Comparison of ENCODE assay signal across 15 cellular contexts in genomic region chr4:80423553-80424224, GRCh38.
DNase-seq lines count a peak whose midpoint lies in the region; ATAC-seq and TF ChIP-seq lines count a peak whose summit lies in the region.
"Had no signal": no experiment of that assay in that cellular context is flagged by ENCODE, and none has a peak within 500 bp of the region (broad histone marks: within the 10 kb centered on the region; RNA-seq: fewer than 3 reads in every experiment).

No MANE protein-coding gene starts in this region.

- CTCF ChIA-PET in activated CD8-positive, alpha-beta T cell treated with anti-CD3 and anti-CD28 coated beads for 36 hours (lab: Charles Lee): no interaction called here

- peaks cover 5% of the 10 kb centered on the region for H3K4me1 Mint-ChIP-seq in activated CD8-positive, alpha-beta T cell treated with anti-CD3 and anti-CD28 coated beads for 36 hours (ENCODE audit: low read depth)

- POLR2A ChIA-PET in activated CD8-positive, alpha-beta T cell treated with anti-CD3 and anti-CD28 coated beads for 36 hours (lab: Charles Lee): no interaction called here

- H3K4me3 Mint-ChIP-seq in activated CD8-positive, alpha-beta T cell treated with anti-CD3 and anti-CD28 coated beads for 36 hours: no peak overlapping the region
- H3K4me3 Mint-ChIP-seq: activated CD4-positive, alpha-beta memory T cell treated with anti-CD3 and anti-CD28 coated beads for 36 hours; activated T-cell treated with anti-CD3 and anti-CD28 coated beads, Interleukin-2, amount 50 U/mL, for 4 hours had no signal

- DNase-seq in AG20443 (ENCODE audit: low spot score): peak; percentile 10
- DNase-seq in GM04504 (ENCODE audit: low read depth): peak; percentile 25
- DNase-seq in activated CD8-positive, alpha-beta T cell treated with anti-CD3 and anti-CD28 coated beads for 36 hours: no peak
- peak; percentile 35 for DNase-seq in left ventricle myocardium superior
- no peak for DNase-seq in SIG-M5 (lab: John Stamatoyannopoulos, UW)
- no peak for DNase-seq in GF-D8 (lab: John Stamatoyannopoulos, UW)
- DNase-seq: activated CD4-positive, alpha-beta memory T cell treated with anti-CD3 and anti-CD28 coated beads for 36 hours; activated T-cell treated with anti-CD3 and anti-CD28 coated beads, Interleukin-2, amount 50 U/mL, for 4 hours; DND-41; dorsolateral prefrontal cortex; Kasumi-1; thyroid gland had no signal

- no peak overlapping the region for H3K27ac Mint-ChIP-seq in activated CD8-positive, alpha-beta T cell treated with anti-CD3 and anti-CD28 coated beads for 36 hours
- H3K27ac Mint-ChIP-seq: activated CD4-positive, alpha-beta memory T cell treated with anti-CD3 and anti-CD28 coated beads for 36 hours; activated naive CD4-positive, alpha-beta T cell treated with anti-CD3 and anti-CD28 coated beads, Interleukin-2, amount 50 U/mL, for 72 hours had no signal

- ATAC-seq in activated CD8-positive, alpha-beta T cell treated with anti-CD3 and anti-CD28 coated beads for 36 hours: peak; percentile 17
- ATAC-seq in left ventricle myocardium superior (peak; percentile 47), HG03139 (IDR thresholded peaks at IDR 0.05; ENCODE audit: unreplicated experiment) (no peak), GM19395 (IDR thresholded peaks at IDR 0.05; ENCODE audit: unreplicated experiment) (no peak)

- no peak for TF ChIP-seq CTCF in activated CD8-positive, alpha-beta T cell treated with anti-CD3 and anti-CD28 coated beads for 36 hours (IDR thresholded peaks at IDR 0.05)

- H3K9me3 Mint-ChIP-seq in activated CD8-positive, alpha-beta T cell treated with anti-CD3 and anti-CD28 coated beads for 36 hours: no peaks in the 10 kb centered on the region
- H3K9me3 Mint-ChIP-seq: activated CD4-positive, alpha-beta memory T cell treated with anti-CD3 and anti-CD28 coated beads for 36 hours; activated T-cell treated with anti-CD3 and anti-CD28 coated beads, Interleukin-2, amount 50 U/mL, for 4 hours had no signal

- intact Hi-C loops in activated CD8-positive, alpha-beta T cell treated with anti-CD3 and anti-CD28 coated beads for 36 hours (cut with micrococcal nuclease): no loop called here
- intact Hi-C loops in left ventricle myocardium superior (cut with micrococcal nuclease): no loop called here

- no peaks in the 10 kb centered on the region for H3K27me3 Mint-ChIP-seq in activated CD8-positive, alpha-beta T cell treated with anti-CD3 and anti-CD28 coated beads for 36 hours
- H3K27me3 Mint-ChIP-seq: activated CD4-positive, alpha-beta memory T cell treated with anti-CD3 and anti-CD28 coated beads for 36 hours had no signal

- no peaks in the 10 kb centered on the region for H3K36me3 Mint-ChIP-seq in activated CD8-positive, alpha-beta T cell treated with anti-CD3 and anti-CD28 coated beads for 36 hours (ENCODE audit: low read depth)
- H3K36me3 Mint-ChIP-seq: activated CD4-positive, alpha-beta memory T cell treated with anti-CD3 and anti-CD28 coated beads for 36 hours had no signal

Comparison
In these comparisons a context has a peak if more than half of its experiments do, and no peak if none do; other contexts are left out.
1. DNase-seq: peak in AG20443 (single experiment), GM04504 (single experiment) and left ventricle myocardium superior (single experiment); none in activated CD8-positive, alpha-beta T cell treated with anti-CD3 and anti-CD28 coated beads for 36 hours (single experiment), SIG-M5 (single experiment) and GF-D8 (single experiment).
2. ATAC-seq: peak in activated CD8-positive, alpha-beta T cell treated with anti-CD3 and anti-CD28 coated beads for 36 hours (single experiment) and left ventricle myocardium superior (single experiment); none in HG03139 (single experiment) and GM19395 (single experiment).